ENCODE assay signal across 9 cellular contexts in the genomic region with DNA sequence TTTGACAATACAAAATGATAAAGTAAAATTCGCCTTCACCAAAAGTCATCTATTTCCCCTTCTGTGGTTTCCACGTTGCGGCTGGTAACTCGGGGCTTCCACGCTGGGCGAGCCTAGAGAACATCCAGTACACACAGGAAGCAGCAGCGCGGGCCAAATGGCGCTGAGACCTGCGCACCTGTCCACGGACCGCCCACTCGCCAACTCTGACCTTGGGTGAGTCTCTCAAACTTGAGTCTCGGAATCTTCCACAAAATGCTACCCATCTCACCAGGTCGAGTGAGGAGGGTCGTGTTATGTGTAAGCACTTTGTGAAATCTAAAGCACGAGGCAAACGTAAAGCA. TPM values are rescaled to one million over a fixed set of nuclear protein-coding genes. Genes with fewer than 3 reads are reported as not detected.
A peak's percentile ranks its signal among the peaks of the same experiment; 100 is the strongest.
DNase-seq lines count a peak whose midpoint lies in the region; ATAC-seq and TF ChIP-seq lines count a peak whose summit lies in the region.
"Had no signal": no experiment of that assay in that cellular context is flagged by ENCODE, and none has a peak within 500 bp of the region (broad histone marks: within the 10 kb centered on the region; RNA-seq: fewer than 3 reads in every experiment).

No MANE protein-coding gene starts in this region.

- DNase-seq in activated T-cell treated with anti-CD3 and anti-CD28 coated beads for 1 hour (ENCODE audit: low read depth) (peak; percentile 45), activated T-cell treated with anti-CD3 and anti-CD28 coated beads for 4 hours (no peak), NCI-H748 (lab: John Stamatoyannopoulos, UW; ENCODE audit: unreplicated experiment) (peak; percentile 86), fibroblast of mammary gland (ENCODE audit: low read depth) (no peak), progenitor cell of endocrine pancreas (ENCODE audit: low spot score, unreplicated experiment) (peak; percentile 25), cortex of kidney (lab: John Stamatoyannopoulos, UW) (no peak)
- peak; percentile 66 for DNase-seq in activated CD8-positive, alpha-beta memory T cell treated with anti-CD3 and anti-CD28 coated beads, Interleukin-2, amount 50 U/mL, for 4 hours

- ATAC-seq in HG03064 (IDR thresholded peaks at IDR 0.05; ENCODE audit: low read depth, unreplicated experiment): peak; percentile 37

- H3K4me3 Mint-ChIP-seq in progenitor cell of endocrine pancreas (ENCODE audit: low read depth): no peak overlapping the region
- H3K4me3 Mint-ChIP-seq: stimulated activated naive CD8-positive, alpha-beta T cell treated with anti-CD3 and anti-CD28 coated beads, Interleukin-15, Interleukin-2, amounts not matched to agents 100 ng/mL and 50 ng/mL, for 24 hours had no signal

- no peak overlapping the region for H3K27ac Mint-ChIP-seq in progenitor cell of endocrine pancreas
- H3K27ac Mint-ChIP-seq: stimulated activated naive CD8-positive, alpha-beta T cell treated with anti-CD3 and anti-CD28 coated beads, Interleukin-15, Interleukin-2, amounts not matched to agents 100 ng/mL and 50 ng/mL, for 24 hours had no signal

- H3K9me3 Mint-ChIP-seq in progenitor cell of endocrine pancreas (ENCODE audit: low read depth): no peaks in the 10 kb centered on the region
- H3K9me3 Mint-ChIP-seq: stimulated activated naive CD8-positive, alpha-beta T cell treated with anti-CD3 and anti-CD28 coated beads, Interleukin-15, Interleukin-2, amounts not matched to agents 100 ng/mL and 50 ng/mL, for 24 hours had no signal

- TF ChIP-seq CTCF in fibroblast of mammary gland (conservative IDR thresholded peaks at IDR 0.05; ENCODE audit: control insufficient read depth, insufficient read depth, low read depth, low read length): no peak
- no peak for TF ChIP-seq CTCF in progenitor cell of endocrine pancreas (IDR thresholded peaks at IDR 0.05; ENCODE audit: unreplicated experiment)

- H3K36me3 Mint-ChIP-seq in progenitor cell of endocrine pancreas (ENCODE audit: insufficient read depth): peaks cover 5% of the 10 kb centered on the region

- no peaks in the 10 kb centered on the region for H3K27me3 Mint-ChIP-seq in progenitor cell of endocrine pancreas
- H3K27me3 Mint-ChIP-seq: stimulated activated naive CD8-positive, alpha-beta T cell treated with anti-CD3 and anti-CD28 coated beads, Interleukin-15, Interleukin-2, amounts not matched to agents 100 ng/mL and 50 ng/mL, for 24 hours had no signal

- H3K4me3 ChIP-seq in fibroblast of mammary gland (ENCODE audit: control insufficient read depth, low read depth, low read length): peak overlapping the region; percentile 75

- peaks cover 18% of the 10 kb centered on the region for H3K4me1 Mint-ChIP-seq in progenitor cell of endocrine pancreas (ENCODE audit: low read depth)

RNA-seq across cellular contexts. Expression of gene TTF2, which starts 0.8 kb away (rescaled TPM):
- 57.0 and 58.4 TPM in 2 replicates for total RNA-seq in progenitor cell of endocrine pancreas

RNA-seq across cellular contexts. Expression of gene CD101, which starts 57.7 kb away (rescaled TPM):
- total RNA-seq in progenitor cell of endocrine pancreas: 2.8 and 3.3 TPM in 2 replicates

Comparison
In these comparisons a context has a peak if more than half of its experiments do, and no peak if none do; other contexts are left out.
1. DNase-seq: peak in activated T-cell treated with anti-CD3 and anti-CD28 coated beads for 1 hour (single experiment), NCI-H748 (single experiment), activated CD8-positive, alpha-beta memory T cell treated with anti-CD3 and anti-CD28 coated beads, Interleukin-2, amount 50 U/mL, for 4 hours (single experiment) and progenitor cell of endocrine pancreas (single experiment); none in activated T-cell treated with anti-CD3 and anti-CD28 coated beads for 4 hours (single experiment), fibroblast of mammary gland (single experiment) and cortex of kidney (single experiment).